11 cellular contexts compared by ENCODE assay signal in the genomic region with DNA sequence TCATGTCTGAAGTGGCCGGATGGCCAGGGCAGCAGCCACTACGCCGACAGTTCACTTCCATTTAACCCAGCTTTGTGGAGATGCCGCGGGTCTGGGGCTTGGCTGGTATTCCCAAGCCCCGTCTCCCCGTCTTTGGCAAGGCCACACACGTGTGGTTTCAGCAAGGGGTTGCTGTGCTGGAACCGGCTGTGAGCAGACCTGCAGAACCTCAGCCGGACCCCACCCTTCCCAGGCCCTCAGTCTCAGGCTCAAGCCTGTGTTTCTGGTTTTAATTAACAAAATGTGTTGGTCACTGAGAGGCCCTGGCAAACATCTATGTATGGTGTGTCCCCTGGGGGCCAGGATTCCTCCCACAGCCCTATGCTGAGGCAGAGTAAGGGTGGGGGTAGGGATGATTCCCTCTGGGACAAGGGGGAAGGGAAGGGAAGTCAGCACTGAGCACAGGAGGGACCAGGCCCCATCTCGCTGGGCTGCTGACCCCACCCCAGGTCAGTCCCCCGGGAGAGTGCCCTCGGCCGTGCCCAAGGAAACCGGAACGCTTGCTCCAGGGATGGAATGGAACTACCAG. TPM values are rescaled to one million over a fixed set of nuclear protein-coding genes. Genes with fewer than 3 reads are reported as not detected.
DNase-seq lines count a peak whose midpoint lies in the region; ATAC-seq, FAIRE-seq and TF ChIP-seq lines count a peak whose summit lies in the region.
"Had no signal": no experiment of that assay in that cellular context is flagged by ENCODE, and none has a peak within 500 bp of the region (broad histone marks: within the 10 kb centered on the region; RNA-seq: fewer than 3 reads in every experiment).

No MANE protein-coding gene starts in this region.

- peaks cover 6% of the 10 kb centered on the region for H3K79me1 ChIP-seq in H1 (ENCODE audit: low read depth, low read length)

- no peak for TF ChIP-seq RAD21 in H1 (IDR thresholded peaks at IDR 0.05 in 1 of 2, conservative IDR thresholded peaks at IDR 0.05 in 1 of 2; ENCODE audit: low read depth in 2 of 2, low read length in 2 of 2)

- H2BK120ac ChIP-seq in H1 (replicated peaks; ENCODE audit: low read depth, low read length): no peak overlapping the region

- no peak for FAIRE-seq in H1 (lab: Jason Lieb, UNC)

- 0 out of 2 replicates have a peak overlapping the region, but pooled peaks have one; percentile 34 for H2AK5ac ChIP-seq in H1 (ENCODE audit: low read depth, low read length)

- CTCF ChIA-PET in H1 (lab: Charles Lee; ENCODE audit: partially characterized antibody): interaction anchor here (0.7 to 1.4 kb wide), 5 partner anchors 14 to 59 kb away, joined by 3 to 4 read pairs (median 3); no protein-coding TSS in a partner anchor

- H3K23ac ChIP-seq in H1 (ENCODE audit: insufficient read length): no peak overlapping the region

- H2BK15ac ChIP-seq in H1 (ENCODE audit: low read length): no peak overlapping the region

- H4K5ac ChIP-seq in H1 (ENCODE audit: insufficient read length, low read depth, low read length): no peak overlapping the region

- TF ChIP-seq CTCF in HFF-Myc (IDR thresholded peaks at IDR 0.05; ENCODE audit: low read depth, low read length, missing control alignments) (no peak), H1 (IDR thresholded peaks at IDR 0.05; ENCODE audit: control extremely low read depth in 1 of 3, insufficient read depth in 1 of 3, low read depth in 1 of 3, low read length in 3 of 3) (no peak), tibial nerve (IDR thresholded peaks at IDR 0.05) (no peak)

- H3K4me1 ChIP-seq in H1 (replicated peaks in 1 of 4; ENCODE audit: control insufficient read depth in 3 of 4, insufficient read depth in 4 of 4, low read length in 3 of 4) (peaks cover 3 to 36% (median 28%) of the 10 kb centered on the region in 4 experiments), mucosa of rectum (ENCODE audit: control insufficient read depth in 2 of 2, insufficient read depth in 2 of 2, low read length in 2 of 2) (peaks cover 17 to 32% of the 10 kb centered on the region in 2 donors), tibial nerve (peaks cover 0 to 96% (median 66%) of the 10 kb centered on the region in 4 donors)

- TF ChIP-seq EP300 in H1 (IDR thresholded peaks at IDR 0.05; ENCODE audit: borderline replicate concordance in 1 of 2, low read depth in 2 of 2, low read length in 2 of 2) (no peak), tibial nerve (IDR thresholded peaks at IDR 0.05) (no peak)

- H2BK5ac ChIP-seq in H1 (ENCODE audit: low read depth, low read length): no peak overlapping the region

- H3K4me3 ChIP-seq in HFF-Myc (replicated peaks; ENCODE audit: low read depth, low read length) (peak overlapping the region; percentile 18), H1 (ENCODE audit: extremely low read depth in 1 of 4, insufficient read depth in 2 of 4, low read depth in 3 of 4, low read length in 4 of 4) (no peak overlapping the region), mucosa of rectum (ENCODE audit: low read length in 2 of 2) (peak overlapping the region in 1 of 2 donors; percentile 29), tibial nerve (peak overlapping the region in 2 of 4 donors; percentile 6 to 22)

- DNase-seq in HFF-Myc (ENCODE audit: extremely low read depth, low read depth) (peak; percentile 79), H1 (ENCODE audit: low read depth in 1 of 2, low spot score in 2 of 2) (no peak), tibial nerve (ENCODE audit: low spot score in 2 of 2) (no peak), NCI-H2107 treated with DMSO at 0.1 percent for 48 hours (lab: John Stamatoyannopoulos, UW; ENCODE audit: unreplicated experiment) (no peak), medulla oblongata (ENCODE audit: extremely low spot score) (no peak), nucleus accumbens (lab: John Stamatoyannopoulos, UW) (no peak)
- DNase-seq: activated CD4-positive, alpha-beta memory T cell treated with anti-CD3 and anti-CD28 coated beads for 36 hours; DND-41; NCI-H2227 treated with DMSO at 0.1 percent for 48 hours had no signal

- no peak overlapping the region for H3K9ac ChIP-seq in H1 (replicated peaks in 1 of 4; ENCODE audit: extremely low read depth in 1 of 4, low read depth in 3 of 4, low read length in 3 of 4)
- H3K9ac ChIP-seq in mucosa of rectum (ENCODE audit: low read depth in 1 of 2, low read length in 2 of 2): no peak overlapping the region

- H4K8ac ChIP-seq in H1 (ENCODE audit: extremely low read depth, insufficient read depth, low read length): no peak overlapping the region

- no peak overlapping the region for H3K4ac ChIP-seq in H1 (replicated peaks; ENCODE audit: insufficient read length, low read depth, low read length)

- peaks cover 7% of the 10 kb centered on the region; the same call in 1 of the 2 replicates for H3K23me2 ChIP-seq in H1 (ENCODE audit: low read depth, low read length)

- H3K14ac ChIP-seq in H1 (ENCODE audit: insufficient read length): no peak overlapping the region

- no peak overlapping the region for H3K18ac ChIP-seq in H1 (ENCODE audit: extremely low read depth, low read length)

- no peak overlapping the region for H2BK20ac ChIP-seq in H1 (ENCODE audit: low read length)

- no peaks in the 10 kb centered on the region for H4K20me1 ChIP-seq in H1 (replicated peaks in 1 of 2; ENCODE audit: control insufficient read depth in 1 of 2, insufficient read depth in 2 of 2, low read length in 2 of 2)

- no peak overlapping the region for H2AFZ ChIP-seq in H1 (ENCODE audit: low read length)

- H4K91ac ChIP-seq in H1 (replicated peaks; ENCODE audit: insufficient read length, low read length): peak overlapping the region; percentile 32

- POLR2A ChIA-PET in H1 (lab: Charles Lee; ENCODE audit: partially characterized antibody): interaction anchor here (0.7 to 1.2 kb wide), 2 partner anchors 16 to 33 kb away, joined by 3 read pairs; no protein-coding TSS in a partner anchor

- H3K36me3 ChIP-seq in H1 (ENCODE audit: control insufficient read depth in 2 of 4, insufficient read depth in 4 of 4, low read length in 3 of 4): no peaks in the 10 kb centered on the region
- H3K36me3 ChIP-seq in mucosa of rectum (ENCODE audit: control insufficient read depth in 2 of 2, insufficient read depth in 2 of 2, low read length in 2 of 2): no peaks in the 10 kb centered on the region
- peaks cover 0 to 14% (median 0%) of the 10 kb centered on the region in 3 donors for H3K36me3 ChIP-seq in tibial nerve

- no peak overlapping the region for H3K4me2 ChIP-seq in H1 (ENCODE audit: insufficient read depth in 1 of 2, low read depth in 2 of 2, low read length in 2 of 2)

- H3K9me3 ChIP-seq in H1 (ENCODE audit: insufficient read depth in 2 of 2, low read depth in 1 of 2, low read length in 1 of 2): no peaks in the 10 kb centered on the region
- H3K9me3 ChIP-seq in mucosa of rectum (ENCODE audit: control insufficient read depth in 2 of 2, low read length in 2 of 2): no peaks in the 10 kb centered on the region
- no peaks in the 10 kb centered on the region for H3K9me3 ChIP-seq in tibial nerve

- no peak for ATAC-seq in GM21619 (IDR thresholded peaks at IDR 0.05; ENCODE audit: unreplicated experiment)

- 92% methylated on average over 15 of the region's 16 CpGs; no CpG with 5 or more reads in 1 of the 2 experiments for WGBS in H1 (ENCODE audit: extremely low coverage in 1 of 2, insufficient coverage in 1 of 2, insufficient read length in 1 of 2, insufficient replicate concordance in 2 of 2, low coverage in 1 of 2, low lambda C conversion rate in 2 of 2, missing lambda C conversion rate in 1 of 2), 2 experiments
- WGBS in tibial nerve, 2 donors: 47 to 59% methylated on average over 16 of the region's 16 CpGs

- H3K56ac ChIP-seq in H1 (replicated peaks; ENCODE audit: insufficient read length, low read depth, low read length): no peak overlapping the region

- H2BK12ac ChIP-seq in H1 (ENCODE audit: low read depth, low read length): no peak overlapping the region

- no peaks in the 10 kb centered on the region; a peak in 1 of 7 replicates for H3K27me3 ChIP-seq in H1 (replicated peaks in 1 of 4; ENCODE audit: control insufficient read depth in 3 of 4, extremely low read depth in 1 of 4, insufficient read depth in 3 of 4, low read length in 3 of 4)
- no peaks in the 10 kb centered on the region for H3K27me3 ChIP-seq in mucosa of rectum (ENCODE audit: control insufficient read depth in 2 of 2, insufficient read depth in 2 of 2, low read length in 2 of 2)
- H3K27me3 ChIP-seq in tibial nerve: no peaks in the 10 kb centered on the region

- TF ChIP-seq POLR2A in H1 (IDR thresholded peaks at IDR 0.05; ENCODE audit: control extremely low read depth in 1 of 2, low read depth in 2 of 2, low read length in 2 of 2): no peak
- no peak for TF ChIP-seq POLR2A in tibial nerve (IDR thresholded peaks at IDR 0.05)

- H3K27ac ChIP-seq in H1 (ENCODE audit: low read depth, low read length): no peak overlapping the region
- H3K27ac ChIP-seq in mucosa of rectum (ENCODE audit: low read depth in 2 of 2, low read length in 2 of 2): peak overlapping the region; percentile 46 to 69
- peak overlapping the region; percentile 56 to 92 (median 74) for H3K27ac ChIP-seq in tibial nerve

- peaks cover 2 to 3% of the 10 kb centered on the region in 2 experiments; a peak in 2 of 4 replicates for H3K79me2 ChIP-seq in H1 (ENCODE audit: control insufficient read depth in 1 of 2, insufficient read depth in 2 of 2, low read length in 2 of 2)

TF ChIP-seq in H1, 55 proteins besides CTCF, POLR2A, EP300 and RAD21 (continues in another document):
- TF ChIP-seq SAP30 (IDR thresholded peaks at IDR 0.05; ENCODE audit: insufficient read depth, insufficient replicate concordance, low read length): no peak
- TF ChIP-seq YY1 (IDR thresholded peaks at IDR 0.05; ENCODE audit: low read depth, low read length): no peak
- no peak for TF ChIP-seq GABPA (IDR thresholded peaks at IDR 0.05; ENCODE audit: borderline replicate concordance, insufficient read depth, low read length)
- no peak for TF ChIP-seq FOSL1 (IDR thresholded peaks at IDR 0.05; ENCODE audit: insufficient read depth, low read depth, low read length)
- TF ChIP-seq, protein P1, sequence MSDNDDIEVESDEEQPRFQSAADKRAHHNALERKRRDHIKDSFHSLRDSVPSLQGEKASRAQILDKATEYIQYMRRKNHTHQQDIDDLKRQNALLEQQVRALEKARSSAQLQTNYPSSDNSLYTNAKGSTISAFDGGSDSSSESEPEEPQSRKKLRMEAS (IDR thresholded peaks at IDR 0.05): no peak

RNA-seq across cellular contexts. Expression of gene OSBPL5, which starts 9.3 kb away (rescaled TPM):
- 7.9 and 9.9 TPM in 2 replicates for total RNA-seq in H1 (2021; fragmentation: NEBNext Ultra II Directional; extraction: Animal tissue kit (Norgen Biotek cat#: 25700))
- 3.4 and 6.0 TPM in 2 replicates for polyA plus RNA-seq in H1 (2011; rRNA removed)
- polyA plus RNA-seq in H1 (2011; cell fraction: cytosol; rRNA removed): 5.8 TPM
- 19.5 TPM for polyA plus RNA-seq in H1 (2011; cell fraction: nucleus; rRNA removed)
- polyA plus RNA-seq in H1 (2012, experiment 1 of 2): 3.8 to 7.3 TPM (median 6.6 TPM) in 4 replicates
- 4.9 TPM for polyA plus RNA-seq in H1 (2012, experiment 2 of 2)
- 3.3 TPM for polyA plus RNA-seq in H1 (2013, experiment 1 of 2)
- polyA plus RNA-seq in H1 (2013, experiment 2 of 2): 2.9 TPM
- polyA minus RNA-seq in H1 (2011; rRNA and poly(A)+ RNA removed): 4.3 and 5.5 TPM in 2 replicates
- polyA minus RNA-seq in H1 (2011; cell fraction: cytosol; rRNA and poly(A)+ RNA removed): 9.7 TPM
- polyA minus RNA-seq in H1 (2011; cell fraction: nucleus; rRNA and poly(A)+ RNA removed): 13.0 TPM
- total RNA-seq in tibial nerve: 100 to 1,000 TPM in 2 of 4 donors, 10 to 100 TPM in 2; 58.8 to 168 (median 106) TPM
